Comparison of ENCODE assay signal across 29 cellular contexts in the genomic region with DNA sequence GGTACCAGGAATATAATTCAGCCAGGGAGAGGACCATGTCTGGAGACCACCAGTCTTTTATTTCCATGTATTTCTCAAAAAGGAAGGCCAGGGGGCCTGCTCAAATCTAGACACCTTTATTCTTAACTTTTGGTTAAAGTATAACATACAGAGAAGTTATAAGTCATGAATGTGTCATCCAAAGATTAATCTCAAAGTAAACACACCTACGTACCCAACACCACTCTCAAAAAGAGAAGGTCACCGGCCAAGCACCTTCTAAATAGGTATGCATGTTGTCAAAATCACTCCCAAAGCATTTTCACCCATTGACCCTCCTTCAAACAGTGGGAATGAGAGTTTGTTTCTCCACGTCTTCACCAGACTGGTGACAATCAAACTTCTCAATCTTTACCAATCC. TPM values are rescaled to one million over a fixed set of nuclear protein-coding genes. Genes with fewer than 3 reads are reported as not detected.
DNase-seq lines count a peak whose midpoint lies in the region; ATAC-seq, FAIRE-seq and TF ChIP-seq lines count a peak whose summit lies in the region.
"Had no signal": no experiment of that assay in that cellular context is flagged by ENCODE, and none has a peak within 500 bp of the region (broad histone marks: within the 10 kb centered on the region; RNA-seq: fewer than 3 reads in every experiment).

No MANE protein-coding gene starts in this region.

- H3K27me3 ChIP-seq in RWPE2 (ENCODE audit: insufficient read depth, poor library complexity, severe bottlenecking) (no peaks in the 10 kb centered on the region), bronchial epithelial cell (ENCODE audit: control insufficient read depth, insufficient read depth, low read length) (no peaks in the 10 kb centered on the region), keratinocyte (ENCODE audit: control insufficient read depth, extremely low read depth, insufficient read depth, low read length) (no peaks in the 10 kb centered on the region), stomach (peaks cover 0 to 77% (median 6%) of the 10 kb centered on the region in 3 donors)

- TF ChIP-seq CTCF in RWPE2 (IDR thresholded peaks at IDR 0.05; ENCODE audit: poor library complexity, severe bottlenecking): no peak
- TF ChIP-seq CTCF in bronchial epithelial cell (IDR thresholded peaks at IDR 0.05; ENCODE audit: insufficient read depth, low read length, severe bottlenecking): no peak
- TF ChIP-seq CTCF in keratinocyte (optimal IDR thresholded peaks at IDR 0.05 in 1 of 3, IDR thresholded peaks at IDR 0.05 in 1 of 3, conservative IDR thresholded peaks at IDR 0.05 in 1 of 3; ENCODE audit: extremely low read depth in 1 of 3, insufficient read depth in 2 of 3, low read length in 3 of 3): no peak
- TF ChIP-seq CTCF in stomach (IDR thresholded peaks at IDR 0.05): no peak

- intact Hi-C loops in stomach (cut with DNase I; ENCODE audit: low total_unique reads): no loop called here

- no peak for TF ChIP-seq EP300 in stomach (IDR thresholded peaks at IDR 0.05)

- ATAC-seq in RWPE2 (ENCODE audit: low read depth) (peak; percentile 29; the same call in 1 of the 3 replicates), HG03108 (IDR thresholded peaks at IDR 0.05; ENCODE audit: unreplicated experiment) (no peak), HG02642 (IDR thresholded peaks at IDR 0.05; ENCODE audit: poor library complexity, unreplicated experiment) (no peak)
- ATAC-seq: GM12878 had no signal

- H3K27ac ChIP-seq in RWPE2 (ENCODE audit: poor library complexity, severe bottlenecking) (no peak overlapping the region), keratinocyte (ENCODE audit: control insufficient read depth, insufficient read depth, low read length) (no peak overlapping the region), stomach (no peak overlapping the region)
- H3K27ac ChIP-seq: BLaER1 had no signal

- H3K4me1 ChIP-seq in RWPE2 (ENCODE audit: insufficient read depth, poor library complexity, severe bottlenecking) (peaks cover 22% of the 10 kb centered on the region), keratinocyte (ENCODE audit: control insufficient read depth, extremely low read depth, insufficient read depth, low read length) (peaks cover 21% of the 10 kb centered on the region), stomach (peaks cover 0 to 8% (median 3%) of the 10 kb centered on the region in 4 donors)
- H3K4me1 ChIP-seq: BE2C had no signal

- H3K4me2 ChIP-seq in keratinocyte (ENCODE audit: control insufficient read depth, extremely low read depth, insufficient read depth, low read depth, low read length): no peak overlapping the region
- H3K4me2 ChIP-seq: BLaER1 had no signal

- H3K9me3 ChIP-seq in RWPE2 (ENCODE audit: severe bottlenecking): no peaks in the 10 kb centered on the region
- H3K9me3 ChIP-seq in keratinocyte (ENCODE audit: control insufficient read depth, low read depth, low read length): peaks cover 2% of the 10 kb centered on the region
- H3K9me3 ChIP-seq in stomach: peaks cover 0 to 13% (median 3%) of the 10 kb centered on the region in 4 donors
- H3K9me3 ChIP-seq: BE2C, BLaER1 had no signal

- H3K4me3 ChIP-seq in RWPE2 (ENCODE audit: severe bottlenecking) (no peak overlapping the region), bronchial epithelial cell (ENCODE audit: low read depth, low read length) (no peak overlapping the region), keratinocyte (ENCODE audit: control insufficient read depth in 2 of 3, extremely low read depth in 1 of 3, insufficient read depth in 2 of 3, low read depth in 1 of 3, low read length in 3 of 3) (no peak overlapping the region), stomach (no peak overlapping the region)
- H3K4me3 ChIP-seq: BLaER1, GM12878 had no signal

- no peaks in the 10 kb centered on the region for H3K79me2 ChIP-seq in keratinocyte (ENCODE audit: control insufficient read depth, insufficient read depth, low read length)

- no peak for DNase-seq in RWPE2 (ENCODE audit: low spot score)
- peak; percentile 63 for DNase-seq in bronchial epithelial cell (ENCODE audit: low read depth)
- no peak for DNase-seq in keratinocyte (ENCODE audit: low read depth, low spot score)
- DNase-seq in stomach: no peak
- DNase-seq: 8988T; ACHN; BE2C; C1 segment of cervical spinal cord; CD4-positive, alpha-beta memory T cell; CD4-positive, CD25-positive, alpha-beta regulatory T cell; CD8-positive, alpha-beta memory T cell; COR-L47; DMS 273 treated with DMSO at 0.1 percent for 48 hours; DMS153; DMS79; DND-41; EL; GDM1 had no signal

- dilution Hi-C loops in keratinocyte (cut with MboI; ENCODE audit: extremely low pct_ligation_motif_present, low sequenced_read_pairs): no loop called here

- no peak overlapping the region for H2AFZ ChIP-seq in keratinocyte (ENCODE audit: control insufficient read depth, low read length)

- H3K9ac ChIP-seq in keratinocyte (ENCODE audit: control insufficient read depth, extremely low read depth, insufficient read depth, low read length): no peak overlapping the region
- H3K9ac ChIP-seq: BLaER1 had no signal

- TF ChIP-seq POLR2A in stomach (IDR thresholded peaks at IDR 0.05): no peak

- FAIRE-seq in bronchial epithelial cell (lab: Jason Lieb, UNC) (no peak), keratinocyte (lab: Jason Lieb, UNC) (peak; percentile 13)
- FAIRE-seq: A204.1, GM12878, GM12892, GM18507 had no signal

- 43 to 62% (median 48%) methylated on average over 3 of the region's 3 CpGs for WGBS in stomach, 5 donors

- H4K20me1 ChIP-seq in keratinocyte (ENCODE audit: control insufficient read depth, extremely low read depth, insufficient read depth, low read length): no peaks in the 10 kb centered on the region
- H4K20me1 ChIP-seq: BLaER1 had no signal

- no peaks in the 10 kb centered on the region for H3K36me3 ChIP-seq in RWPE2 (ENCODE audit: low read depth)
- no peaks in the 10 kb centered on the region for H3K36me3 ChIP-seq in bronchial epithelial cell (ENCODE audit: control insufficient read depth, insufficient read depth, low read length)
- H3K36me3 ChIP-seq in keratinocyte (ENCODE audit: control insufficient read depth in 2 of 2, extremely low read depth in 1 of 2, insufficient read depth in 2 of 2, low read length in 2 of 2): no peaks in the 10 kb centered on the region
- no peaks in the 10 kb centered on the region for H3K36me3 ChIP-seq in stomach
- H3K36me3 ChIP-seq: BE2C, BLaER1 had no signal

- no peaks in the 10 kb centered on the region for H3K9me1 ChIP-seq in keratinocyte (ENCODE audit: control insufficient read depth, extremely low read depth, insufficient read depth, low read length)

RNA-seq across cellular contexts. Expression of a gene that starts 60.0 kb away (rescaled TPM):
- total RNA-seq in bronchial epithelial cell: 0.26 and 0.77 TPM in 2 replicates
- polyA plus RNA-seq in keratinocyte: 0.55 to 1.9 TPM (median 0.67 TPM) in 3 replicates
- polyA plus RNA-seq in keratinocyte (2011; ENCODE audit: low read depth): 0.91 TPM
- polyA plus RNA-seq in keratinocyte (2011; cell fraction: cytosol; rRNA removed): 0.29 and 0.48 TPM in 2 replicates
- polyA plus RNA-seq in keratinocyte (2011; cell fraction: nucleus; rRNA removed): 1.1 TPM in 2 replicates
- polyA plus RNA-seq in keratinocyte (2012; ENCODE audit: low replicate concordance): 2.0 and 2.3 TPM in 2 replicates
- 1.1 to 1.4 TPM (median 1.3 TPM) in 3 replicates for polyA minus RNA-seq in keratinocyte
- polyA minus RNA-seq in keratinocyte (2011; cell fraction: cytosol; rRNA and poly(A)+ RNA removed): 2.9 TPM
- 1.5 and 2.3 TPM in 2 replicates for polyA minus RNA-seq in keratinocyte (2011; cell fraction: nucleus; rRNA and poly(A)+ RNA removed)
- under 1 TPM in 2 of 5 donors, not detected in 3; 0.72 to 0.92 TPM for total RNA-seq in stomach
- polyA plus RNA-seq in stomach: 1 to 10 TPM in 1 of 3 donors, under 1 TPM in 2; 0.12 to 3.2 (median 0.31) TPM
- total RNA-seq: A673; CD4-positive, alpha-beta memory T cell; CD4-positive, CD25-positive, alpha-beta regulatory T cell; CD8-positive, alpha-beta memory T cell; G401; GM12878 had no signal
- polyA plus RNA-seq: AG04450; CD14-positive monocyte; CD4-positive, alpha-beta memory T cell; CD4-positive, CD25-positive, alpha-beta regulatory T cell; CD8-positive, alpha-beta memory T cell; GM12878 had no signal
